Comparison of ENCODE assay signal across 8 cellular contexts in genomic region chr14:103123128-103123633, GRCh38. TPM values are rescaled to one million over a fixed set of nuclear protein-coding genes. Genes with fewer than 3 reads are reported as not detected.
DNase-seq lines count a peak whose midpoint lies in the region; ATAC-seq and TF ChIP-seq lines count a peak whose summit lies in the region.

A gene with protein sequence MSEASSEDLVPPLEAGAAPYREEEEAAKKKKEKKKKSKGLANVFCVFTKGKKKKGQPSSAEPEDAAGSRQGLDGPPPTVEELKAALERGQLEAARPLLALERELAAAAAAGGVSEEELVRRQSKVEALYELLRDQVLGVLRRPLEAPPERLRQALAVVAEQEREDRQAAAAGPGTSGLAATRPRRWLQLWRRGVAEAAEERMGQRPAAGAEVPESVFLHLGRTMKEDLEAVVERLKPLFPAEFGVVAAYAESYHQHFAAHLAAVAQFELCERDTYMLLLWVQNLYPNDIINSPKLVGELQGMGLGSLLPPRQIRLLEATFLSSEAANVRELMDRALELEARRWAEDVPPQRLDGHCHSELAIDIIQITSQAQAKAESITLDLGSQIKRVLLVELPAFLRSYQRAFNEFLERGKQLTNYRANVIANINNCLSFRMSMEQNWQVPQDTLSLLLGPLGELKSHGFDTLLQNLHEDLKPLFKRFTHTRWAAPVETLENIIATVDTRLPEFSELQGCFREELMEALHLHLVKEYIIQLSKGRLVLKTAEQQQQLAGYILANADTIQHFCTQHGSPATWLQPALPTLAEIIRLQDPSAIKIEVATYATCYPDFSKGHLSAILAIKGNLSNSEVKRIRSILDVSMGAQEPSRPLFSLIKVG (plus strand): TSS chr14:103123461. CDS start chr14:103126458, 2,997 bp downstream.

- peak within 1 kb of the TSS; percentile 99 for H3K27ac ChIP-seq in left ventricle myocardium inferior (replicated peaks)

- no peaks in the 10 kb centered on the region for H3K9me3 ChIP-seq in left ventricle myocardium inferior (replicated peaks)

- ATAC-seq in GM21367 (IDR thresholded peaks at IDR 0.05; ENCODE audit: unreplicated experiment): no peak

- peak within 1 kb of the TSS; percentile 96 for H3K4me3 ChIP-seq in left ventricle myocardium inferior

- TF ChIP-seq CTCF in left ventricle myocardium inferior (IDR thresholded peaks at IDR 0.05; ENCODE audit: borderline replicate concordance): no peak

- H3K4me1 ChIP-seq in left ventricle myocardium inferior: peaks cover 95% of the 10 kb centered on the region

- DNase-seq in NOMO-1 (lab: John Stamatoyannopoulos, UW; ENCODE audit: unreplicated experiment in 2 of 2) (peak; percentile 54 to 63), NOMO-1 treated with dmso at 0.1 percent for 144 hours (lab: John Stamatoyannopoulos, UW; ENCODE audit: unreplicated experiment) (no peak), UCSD-AML1 (lab: John Stamatoyannopoulos, UW; ENCODE audit: unreplicated experiment) (peak; percentile 78), left ventricle myocardium inferior (peak; percentile 79), renal cortical epithelial cell (ENCODE audit: low read depth) (no peak), H4 (ENCODE audit: low spot score) (no peak), 8988T (no peak)

- intact Hi-C loops in left ventricle myocardium inferior (cut with micrococcal nuclease): no loop called here

- H3K36me3 ChIP-seq in left ventricle myocardium inferior: peaks cover 10% of the 10 kb centered on the region

- H3K27me3 ChIP-seq in left ventricle myocardium inferior (ENCODE audit: low read depth): no peaks in the 10 kb centered on the region

RNA-seq across cellular contexts. Expression of the gene that starts here (rescaled TPM):
- total RNA-seq in left ventricle myocardium inferior (40.1 TPM), renal cortical epithelial cell (530 and 1,373 TPM in 2 replicates)
- total RNA-seq in H4 (2014; rRNA removed; shearing (Covaris generic)): 0.41 and 5.3 TPM in 2 replicates

Comparison
In these comparisons a context has a peak if more than half of its experiments do, and no peak if none do; other contexts are left out.
1. RNA of the gene that starts here (total RNA-seq): 530 to 1,373 TPM in renal cortical epithelial cell; 40.1 TPM in left ventricle myocardium inferior (single experiment) and 0.41 to 5.3 TPM in H4; every median in the first group is over 10 times any median in the second.
2. DNase-seq: peak in NOMO-1 (2 of 2), UCSD-AML1 (single experiment) and left ventricle myocardium inferior (single experiment); none in NOMO-1 treated with dmso at 0.1 percent for 144 hours (single experiment), renal cortical epithelial cell (single experiment), H4 (single experiment) and 8988T (single experiment).